11 cellular contexts compared by ENCODE assay signal in the genomic region with DNA sequence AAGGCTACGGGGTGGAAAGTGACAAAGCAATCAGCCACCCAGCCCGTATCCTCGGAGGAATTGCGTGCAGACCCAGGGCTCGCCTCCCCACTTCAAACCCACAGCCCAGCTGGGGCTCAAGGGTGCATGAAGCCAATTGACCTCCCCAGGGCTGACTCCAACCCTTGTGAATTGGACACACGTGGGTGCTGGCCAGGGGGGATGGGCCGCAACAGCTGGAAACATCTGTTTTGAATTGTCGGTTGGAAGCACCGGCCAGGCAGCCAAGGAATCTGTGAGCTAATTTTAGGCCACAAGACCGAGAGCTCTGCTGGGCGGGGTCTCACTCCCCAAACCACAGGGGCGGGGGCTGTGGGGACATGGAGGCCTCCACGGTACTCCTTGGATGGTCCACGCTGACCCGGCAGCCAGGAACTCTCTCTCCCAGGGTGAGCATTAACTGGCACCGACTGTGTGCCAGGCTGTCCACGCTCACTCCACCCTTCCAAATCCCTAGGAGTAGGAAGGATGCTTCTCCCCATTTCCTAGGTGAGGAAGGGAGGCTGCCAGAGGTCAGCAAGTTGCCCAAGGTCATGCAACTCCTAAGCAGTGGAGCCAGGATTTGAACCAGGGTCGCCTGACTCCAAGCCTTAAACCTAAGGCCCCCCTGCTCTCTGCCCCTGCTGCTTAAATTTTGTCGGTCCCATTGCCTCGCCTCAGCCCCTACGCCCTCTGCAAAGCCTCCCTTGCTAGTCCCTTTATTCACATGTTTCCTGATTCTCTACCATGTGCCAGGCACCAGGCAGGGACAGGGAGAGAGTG. TPM values are rescaled to one million over a fixed set of nuclear protein-coding genes. Genes with fewer than 3 reads are reported as not detected.
DNase-seq lines count a peak whose midpoint lies in the region; ATAC-seq, FAIRE-seq and TF ChIP-seq lines count a peak whose summit lies in the region.
"Had no signal": no experiment of that assay in that cellular context is flagged by ENCODE, and none has a peak within 500 bp of the region (broad histone marks: within the 10 kb centered on the region; RNA-seq: fewer than 3 reads in every experiment).

No MANE protein-coding gene starts in this region.

- no peak overlapping the region for H3K27ac Mint-ChIP-seq in activated B cell treated with CpG ODN at 0.5 μM for 24 hours
- H3K27ac Mint-ChIP-seq in stimulated activated effector memory CD8-positive, alpha-beta T cell treated with anti-CD3 and anti-CD28 coated beads, Interleukin-12 subunit alpha, Interleukin-12 subunit beta, amount 100 ng/mL, for 72 hours, result peak overlapping the region; percentile 19
- no peak overlapping the region for H3K27ac Mint-ChIP-seq in activated naive CD8-positive, alpha-beta T cell treated with anti-CD3 and anti-CD28 coated beads, Interleukin-2, amount 50 U/mL, for 24 hours

- CTCF ChIA-PET in activated B cell treated with CpG ODN at 0.5 μM for 24 hours (lab: Charles Lee), result interaction anchor here (1.3 to 2.7 kb wide), 2 partner anchors 9 to 37 kb away, joined by 3 to 11 read pairs; no protein-coding TSS in a partner anchor

- intact Hi-C loops in activated B cell treated with CpG ODN at 0.5 μM for 24 hours (cut with micrococcal nuclease) (no loop called here), left cardiac atrium (cut with DNase I) (no loop called here)

- POLR2A ChIA-PET in activated B cell treated with CpG ODN at 0.5 μM for 24 hours (lab: Charles Lee), result interaction anchor here (0.5 to 0.8 kb wide), 2 partner anchors 43 to 494 kb away, joined by 3 to 5 read pairs; no protein-coding TSS in a partner anchor

- H3K36me3 Mint-ChIP-seq in activated B cell treated with CpG ODN at 0.5 μM for 24 hours (ENCODE audit: low read depth), result no peaks in the 10 kb centered on the region
- H3K36me3 Mint-ChIP-seq in stimulated activated effector memory CD8-positive, alpha-beta T cell treated with anti-CD3 and anti-CD28 coated beads, Interleukin-12 subunit alpha, Interleukin-12 subunit beta, amount 100 ng/mL, for 72 hours, result peaks cover 26% of the 10 kb centered on the region
- H3K36me3 Mint-ChIP-seq in activated naive CD8-positive, alpha-beta T cell treated with anti-CD3 and anti-CD28 coated beads, Interleukin-2, amount 50 U/mL, for 24 hours (ENCODE audit: low read depth), result peaks cover 2% of the 10 kb centered on the region

- no peaks in the 10 kb centered on the region for H3K9me3 Mint-ChIP-seq in activated B cell treated with CpG ODN at 0.5 μM for 24 hours
- H3K9me3 Mint-ChIP-seq in stimulated activated effector memory CD8-positive, alpha-beta T cell treated with anti-CD3 and anti-CD28 coated beads, Interleukin-12 subunit alpha, Interleukin-12 subunit beta, amount 100 ng/mL, for 72 hours, result no peaks in the 10 kb centered on the region
- peaks cover 4% of the 10 kb centered on the region for H3K9me3 Mint-ChIP-seq in activated naive CD8-positive, alpha-beta T cell treated with anti-CD3 and anti-CD28 coated beads, Interleukin-2, amount 50 U/mL, for 24 hours

- ATAC-seq in activated B cell treated with CpG ODN at 0.5 μM for 24 hours (ENCODE audit: low read depth), result peak; percentile 21
- ATAC-seq in left cardiac atrium, result peak; percentile 78 to 83
- no peak for ATAC-seq in stimulated activated effector memory CD8-positive, alpha-beta T cell treated with anti-CD3 and anti-CD28 coated beads, Interleukin-12 subunit alpha, Interleukin-12 subunit beta, amount 100 ng/mL, for 72 hours
- ATAC-seq in activated naive CD8-positive, alpha-beta T cell treated with anti-CD3 and anti-CD28 coated beads, Interleukin-2, amount 50 U/mL, for 24 hours, result no peak
- ATAC-seq in HG02970 (IDR thresholded peaks at IDR 0.05; ENCODE audit: low FRiP score, unreplicated experiment), result no peak

- peaks cover 8% of the 10 kb centered on the region for H3K27me3 Mint-ChIP-seq in activated B cell treated with CpG ODN at 0.5 μM for 24 hours
- peaks cover 6% of the 10 kb centered on the region for H3K27me3 Mint-ChIP-seq in activated naive CD8-positive, alpha-beta T cell treated with anti-CD3 and anti-CD28 coated beads, Interleukin-2, amount 50 U/mL, for 24 hours

- no peak overlapping the region for H3K4me3 Mint-ChIP-seq in activated B cell treated with CpG ODN at 0.5 μM for 24 hours
- no peak overlapping the region for H3K4me3 Mint-ChIP-seq in stimulated activated effector memory CD8-positive, alpha-beta T cell treated with anti-CD3 and anti-CD28 coated beads, Interleukin-12 subunit alpha, Interleukin-12 subunit beta, amount 100 ng/mL, for 72 hours
- H3K4me3 Mint-ChIP-seq in activated naive CD8-positive, alpha-beta T cell treated with anti-CD3 and anti-CD28 coated beads, Interleukin-2, amount 50 U/mL, for 24 hours, result no peak overlapping the region

- H3K4me1 Mint-ChIP-seq in activated B cell treated with CpG ODN at 0.5 μM for 24 hours, result peaks cover 31% of the 10 kb centered on the region
- peaks cover 41% of the 10 kb centered on the region for H3K4me1 Mint-ChIP-seq in stimulated activated effector memory CD8-positive, alpha-beta T cell treated with anti-CD3 and anti-CD28 coated beads, Interleukin-12 subunit alpha, Interleukin-12 subunit beta, amount 100 ng/mL, for 72 hours
- peaks cover 31% of the 10 kb centered on the region for H3K4me1 Mint-ChIP-seq in activated naive CD8-positive, alpha-beta T cell treated with anti-CD3 and anti-CD28 coated beads, Interleukin-2, amount 50 U/mL, for 24 hours

- FAIRE-seq in GM18507 (lab: Jason Lieb, UNC), result peak; percentile 12

- TF ChIP-seq CTCF in activated B cell treated with CpG ODN at 0.5 μM for 24 hours (IDR thresholded peaks at IDR 0.05), result no peak

- DNase-seq in GM18507 (ENCODE audit: extremely low spot score, insufficient read length, low read depth), result no peak
- DNase-seq in activated B cell treated with CpG ODN at 0.5 μM for 24 hours, result no peak
- peak; percentile 68 for DNase-seq in left cardiac atrium
- DNase-seq in stimulated activated effector memory CD8-positive, alpha-beta T cell treated with anti-CD3 and anti-CD28 coated beads, Interleukin-12 subunit alpha, Interleukin-12 subunit beta, amount 100 ng/mL, for 72 hours (ENCODE audit: low spot score in 2 of 2), result no peak
- DNase-seq in activated naive CD8-positive, alpha-beta T cell treated with anti-CD3 and anti-CD28 coated beads, Interleukin-2, amount 50 U/mL, for 24 hours, result no peak
- DNase-seq in activated CD8-positive, alpha-beta memory T cell treated with anti-CD3 and anti-CD28 coated beads, Interleukin-2, amount 50 U/mL, for 48 hours, result no peak
- DNase-seq in COR-L47 (lab: John Stamatoyannopoulos, UW), result no peak
- DNase-seq: DMS153, NCI-H1092 treated with DMSO at 0.1 percent for 48 hours had no signal

RNA-seq across cellular contexts. Expression of gene TMEM119, which starts 11.9 kb away (rescaled TPM):
- not detected in 2 replicates for total RNA-seq in activated B cell treated with CpG ODN at 0.5 μM for 24 hours
- total RNA-seq in left cardiac atrium, result 1 to 10 TPM; 3.0 to 4.3 TPM
- total RNA-seq: activated CD8-positive, alpha-beta memory T cell treated with anti-CD3 and anti-CD28 coated beads for 36 hours had no signal

RNA-seq across cellular contexts. Expression of gene SELPLG, which starts 24.0 kb away (rescaled TPM):
- total RNA-seq in activated B cell treated with CpG ODN at 0.5 μM for 24 hours (1.8 and 2.0 TPM in 2 replicates), left cardiac atrium (10 to 100 TPM in 1 of 2 donors, 1 to 10 TPM in 1; 4.5 to 12.5 TPM)

RNA-seq across cellular contexts. Expression of gene ISCU, which starts 47.3 kb away (rescaled TPM):
- total RNA-seq in activated B cell treated with CpG ODN at 0.5 μM for 24 hours (114 and 117 TPM in 2 replicates), left cardiac atrium (100 to 1,000 TPM; 241 to 261 TPM)

RNA-seq across cellular contexts. Expression of gene SART3, which starts 48.8 kb away (rescaled TPM):
- total RNA-seq in activated B cell treated with CpG ODN at 0.5 μM for 24 hours (88.4 and 107 TPM in 2 replicates), left cardiac atrium (10 to 100 TPM; 24.5 to 25.3 TPM)

Comparison
In these comparisons a context has a peak if more than half of its experiments do, and no peak if none do; other contexts are left out.
1. ATAC-seq: peak in activated B cell treated with CpG ODN at 0.5 μM for 24 hours (single experiment) and left cardiac atrium (2 of 2); none in stimulated activated effector memory CD8-positive, alpha-beta T cell treated with anti-CD3 and anti-CD28 coated beads, Interleukin-12 subunit alpha, Interleukin-12 subunit beta, amount 100 ng/mL, for 72 hours (single experiment), activated naive CD8-positive, alpha-beta T cell treated with anti-CD3 and anti-CD28 coated beads, Interleukin-2, amount 50 U/mL, for 24 hours (single experiment) and HG02970 (single experiment).